ENCODE assay signal across 8 cellular contexts in genomic region chr3:71305246-71306206, GRCh38.
DNase-seq lines count a peak whose midpoint lies in the region; ATAC-seq and TF ChIP-seq lines count a peak whose summit lies in the region.

No MANE protein-coding gene starts in this region.

- peak overlapping the region; percentile 100 for H3K27ac Mint-ChIP-seq in activated naive CD8-positive, alpha-beta T cell

- H2AFZ ChIP-seq in parathyroid adenoma: peak overlapping the region; percentile 48

- no peaks in the 10 kb centered on the region for H3K9me3 Mint-ChIP-seq in activated naive CD8-positive, alpha-beta T cell (ENCODE audit: low read depth)

- peak in 4 of 6 experiments; percentile 3 to 59 (median 40) for DNase-seq in stimulated activated naive CD4-positive, alpha-beta T cell (lab: John Stamatoyannopoulos, UW)
- no peak for DNase-seq in stimulated activated naive CD4-positive, alpha-beta T cell treated with Interleukin-2 at 50 U/mL for 16 hours (lab: John Stamatoyannopoulos, UW)
- DNase-seq in hepatic stellate cell (ENCODE audit: low spot score) (peak; percentile 24), HuH-7 (ENCODE audit: low spot score) (no peak)
- no peak for DNase-seq in central memory CD4-positive, alpha-beta T cell

- no peak for TF ChIP-seq CTCF in parathyroid adenoma (IDR thresholded peaks at IDR 0.05)

- H3K9me3 ChIP-seq in parathyroid adenoma (ENCODE audit: control insufficient read depth, low read length): no peaks in the 10 kb centered on the region

- H3K27me3 Mint-ChIP-seq in activated naive CD8-positive, alpha-beta T cell: no peaks in the 10 kb centered on the region

- H3K4me3 ChIP-seq in parathyroid adenoma (ENCODE audit: low read depth, low read length): no peak overlapping the region

- H3K27me3 ChIP-seq in parathyroid adenoma (ENCODE audit: control insufficient read depth, insufficient read depth, low read length): no peaks in the 10 kb centered on the region

- peak overlapping the region; percentile 22 for H3K27ac ChIP-seq in parathyroid adenoma

- peaks cover 11% of the 10 kb centered on the region for H3K36me3 Mint-ChIP-seq in activated naive CD8-positive, alpha-beta T cell

- peaks cover 88% of the 10 kb centered on the region for H3K4me1 Mint-ChIP-seq in activated naive CD8-positive, alpha-beta T cell (ENCODE audit: low read depth)

- no peak for ATAC-seq in GM21619 (IDR thresholded peaks at IDR 0.05; ENCODE audit: unreplicated experiment)

- no peaks in the 10 kb centered on the region for H3K79me2 ChIP-seq in parathyroid adenoma

- peak overlapping the region; percentile 8 for H3K4me2 ChIP-seq in parathyroid adenoma (ENCODE audit: low read length)

- H3K4me3 Mint-ChIP-seq in activated naive CD8-positive, alpha-beta T cell: peak overlapping the region; percentile 100

- no peaks in the 10 kb centered on the region for H3K36me3 ChIP-seq in parathyroid adenoma (ENCODE audit: control insufficient read depth, insufficient read depth, low read length)

- no peaks in the 10 kb centered on the region for H3K4me1 ChIP-seq in parathyroid adenoma

- H3K9ac ChIP-seq in parathyroid adenoma: no peak overlapping the region

Comparison
In these comparisons a context has a peak if more than half of its experiments do, and no peak if none do; other contexts are left out.
1. DNase-seq: peak in stimulated activated naive CD4-positive, alpha-beta T cell (4 of 6) and hepatic stellate cell (single experiment); none in stimulated activated naive CD4-positive, alpha-beta T cell treated with Interleukin-2 at 50 U/mL for 16 hours (single experiment), central memory CD4-positive, alpha-beta T cell (single experiment) and HuH-7 (single experiment).